ENCODE assay signal across 10 cellular contexts in the genomic region with DNA sequence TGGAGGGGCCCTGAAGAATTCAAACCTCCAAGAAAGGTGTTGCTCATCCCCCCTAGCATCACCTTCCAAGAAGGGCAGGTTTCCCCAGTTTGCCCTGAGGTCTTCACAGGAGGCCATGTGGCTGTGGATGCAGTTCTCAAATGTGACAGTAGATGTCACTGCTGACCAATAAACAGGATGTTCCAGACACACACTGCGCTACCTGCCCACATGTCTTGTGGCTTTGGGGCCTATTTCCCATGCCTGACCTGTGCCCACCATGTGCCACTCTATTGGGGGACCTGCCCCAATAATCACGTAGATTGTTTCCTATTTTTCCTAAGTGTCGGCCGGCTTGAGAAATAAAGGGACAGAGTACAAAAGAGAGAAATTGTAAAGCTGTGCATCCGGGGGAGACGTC. TPM values are rescaled to one million over a fixed set of nuclear protein-coding genes. Genes with fewer than 3 reads are reported as not detected.
A peak's percentile ranks its signal among the peaks of the same experiment; 100 is the strongest.
DNase-seq lines count a peak whose midpoint lies in the region; ATAC-seq and FAIRE-seq lines count a peak whose summit lies in the region.
"Had no signal": no experiment of that assay in that cellular context is flagged by ENCODE, and none has a peak within 500 bp of the region (broad histone marks: within the 10 kb centered on the region; RNA-seq: fewer than 3 reads in every experiment).

No MANE protein-coding gene starts in this region.

- peak overlapping the region; percentile 49 for H3K27ac Mint-ChIP-seq in stimulated activated effector memory CD8-positive, alpha-beta T cell treated with anti-CD3 and anti-CD28 coated beads, Interleukin-12 subunit alpha, Interleukin-12 subunit beta, amount 100 ng/mL, for 72 hours

- no peaks in the 10 kb centered on the region for H3K9me3 Mint-ChIP-seq in stimulated activated effector memory CD8-positive, alpha-beta T cell treated with anti-CD3 and anti-CD28 coated beads, Interleukin-12 subunit alpha, Interleukin-12 subunit beta, amount 100 ng/mL, for 72 hours

- no peak overlapping the region for H3K4me3 Mint-ChIP-seq in stimulated activated effector memory CD8-positive, alpha-beta T cell treated with anti-CD3 and anti-CD28 coated beads, Interleukin-12 subunit alpha, Interleukin-12 subunit beta, amount 100 ng/mL, for 72 hours

- DNase-seq in stimulated activated CD4-positive, alpha-beta T cell treated with anti-CD3 and anti-CD28 coated beads, Interleukin-1b, Interleukin-23, amount 100 ng/mL, for 1 hour (ENCODE audit: low read depth in 2 of 2), result peak; percentile 4 to 37
- no peak for DNase-seq in stimulated activated CD4-positive, alpha-beta T cell treated with anti-CD3 and anti-CD28 coated beads, Interleukin-15, amount 100 ng/mL, for 24 hours
- peak; percentile 73 for DNase-seq in SK-N-DZ (ENCODE audit: low spot score)
- DNase-seq in fibroblast of gingiva (ENCODE audit: low read depth), result peak; percentile 19
- peak; percentile 15 to 73 for DNase-seq in stimulated activated effector memory CD8-positive, alpha-beta T cell treated with anti-CD3 and anti-CD28 coated beads, Interleukin-12 subunit alpha, Interleukin-12 subunit beta, amount 100 ng/mL, for 72 hours (ENCODE audit: low spot score in 2 of 2)
- no peak for DNase-seq in RCC 7860 (ENCODE audit: low spot score)

- peaks cover 5% of the 10 kb centered on the region for H3K36me3 Mint-ChIP-seq in stimulated activated effector memory CD8-positive, alpha-beta T cell treated with anti-CD3 and anti-CD28 coated beads, Interleukin-12 subunit alpha, Interleukin-12 subunit beta, amount 100 ng/mL, for 72 hours

- peaks cover 16% of the 10 kb centered on the region for H3K4me1 Mint-ChIP-seq in stimulated activated effector memory CD8-positive, alpha-beta T cell treated with anti-CD3 and anti-CD28 coated beads, Interleukin-12 subunit alpha, Interleukin-12 subunit beta, amount 100 ng/mL, for 72 hours

- FAIRE-seq in RCC 7860 (lab: Jason Lieb, UNC), result no peak
- FAIRE-seq: TTC549 had no signal

- peak; percentile 84 for ATAC-seq in stimulated activated effector memory CD8-positive, alpha-beta T cell treated with anti-CD3 and anti-CD28 coated beads, Interleukin-12 subunit alpha, Interleukin-12 subunit beta, amount 100 ng/mL, for 72 hours
- ATAC-seq in HG03139 (IDR thresholded peaks at IDR 0.05; ENCODE audit: unreplicated experiment) (no peak), HG02610 (IDR thresholded peaks at IDR 0.05; ENCODE audit: unreplicated experiment) (no peak)

RNA-seq across cellular contexts. Expression of a gene that starts 4.5 kb away (rescaled TPM):
- polyA plus RNA-seq in SK-N-DZ (2014; cell fraction: cytosol; rRNA removed), result 3.8 and 5.7 TPM in 2 replicates
- polyA plus RNA-seq in SK-N-DZ (2014; cell fraction: nucleus; rRNA removed), result 3.6 and 4.6 TPM in 2 replicates

RNA-seq across cellular contexts. Expression of a gene that starts 10.2 kb away (rescaled TPM):
- polyA plus RNA-seq in SK-N-DZ (2014; cell fraction: cytosol; rRNA removed), result 139 and 205 TPM in 2 replicates
- polyA plus RNA-seq in SK-N-DZ (2014; cell fraction: nucleus; rRNA removed), result 187 TPM in 2 replicates

RNA-seq across cellular contexts. Expression of a gene that starts 17.7 kb away (rescaled TPM):
- polyA plus RNA-seq in SK-N-DZ (2014; cell fraction: cytosol; rRNA removed), result 4.7 and 12.5 TPM in 2 replicates
- 5.6 and 10.7 TPM in 2 replicates for polyA plus RNA-seq in SK-N-DZ (2014; cell fraction: nucleus; rRNA removed)

RNA-seq across cellular contexts. Expression of a gene that starts 20.8 kb away (rescaled TPM):
- not detected in 2 replicates for polyA plus RNA-seq in SK-N-DZ (2014; cell fraction: cytosol; rRNA removed)
- not detected in 2 replicates for polyA plus RNA-seq in SK-N-DZ (2014; cell fraction: nucleus; rRNA removed)
- polyA plus RNA-seq: urinary bladder had no signal

RNA-seq across cellular contexts. Expression of a gene that starts 23.4 kb away (rescaled TPM):
- 20.0 and 22.4 TPM in 2 replicates for polyA plus RNA-seq in SK-N-DZ (2014; cell fraction: cytosol; rRNA removed)
- polyA plus RNA-seq in SK-N-DZ (2014; cell fraction: nucleus; rRNA removed), result 26.0 and 28.3 TPM in 2 replicates

Comparison
In these comparisons a context has a peak if more than half of its experiments do, and no peak if none do; other contexts are left out.
1. DNase-seq: peak in stimulated activated CD4-positive, alpha-beta T cell treated with anti-CD3 and anti-CD28 coated beads, Interleukin-1b, Interleukin-23, amount 100 ng/mL, for 1 hour (2 of 2), SK-N-DZ (single experiment), fibroblast of gingiva (single experiment) and stimulated activated effector memory CD8-positive, alpha-beta T cell treated with anti-CD3 and anti-CD28 coated beads, Interleukin-12 subunit alpha, Interleukin-12 subunit beta, amount 100 ng/mL, for 72 hours (2 of 2); none in stimulated activated CD4-positive, alpha-beta T cell treated with anti-CD3 and anti-CD28 coated beads, Interleukin-15, amount 100 ng/mL, for 24 hours (single experiment) and RCC 7860 (single experiment).